In the genomic region with DNA sequence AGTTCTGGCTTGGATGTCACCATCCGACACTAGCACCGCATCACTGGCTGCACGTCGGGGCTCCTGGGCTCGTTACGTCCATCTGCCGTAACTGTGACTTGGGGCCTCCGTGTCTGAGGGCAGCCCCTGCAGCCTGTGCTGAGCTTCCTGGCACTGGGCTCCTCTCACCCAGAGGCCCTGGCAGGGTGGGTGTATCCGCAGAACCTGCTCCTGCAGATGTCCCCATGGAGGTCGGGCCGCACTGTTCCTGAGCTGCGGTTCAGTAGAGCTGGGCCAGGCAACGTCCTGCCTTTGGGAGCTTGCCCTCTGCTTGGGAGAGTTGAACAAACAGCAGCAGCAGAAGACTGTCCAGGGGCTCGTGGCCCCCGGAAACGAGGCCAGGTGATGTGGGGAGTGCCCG, we compare ENCODE assay signal across 17 cellular contexts.
DNase-seq lines count a peak whose midpoint lies in the region; TF ChIP-seq lines count a peak whose summit lies in the region.
"Had no signal": no experiment of that assay in that cellular context is flagged by ENCODE, and none has a peak within 500 bp of the region (broad histone marks: within the 10 kb centered on the region; RNA-seq: fewer than 3 reads in every experiment).

No MANE protein-coding gene starts in this region.

- H3K9ac ChIP-seq in BLaER1 = peak overlapping the region; percentile 76

- H3K4me3 ChIP-seq in BLaER1 = peak overlapping the region; percentile 38; the same call in 1 of the 2 replicates

- peaks cover 52% of the 10 kb centered on the region for H3K4me1 Mint-ChIP-seq in dendritic cell treated with granulocyte-macrophage colony-stimulating factor and Interleukin-4, amounts not matched to agents 40 ng/mL and 50 ng/mL, for 4 days (ENCODE audit: low read depth)
- peaks cover 93% of the 10 kb centered on the region for H3K4me1 Mint-ChIP-seq in nephron progenitor cell

- no peaks in the 10 kb centered on the region for H3K9me3 Mint-ChIP-seq in dendritic cell treated with granulocyte-macrophage colony-stimulating factor and Interleukin-4, amounts not matched to agents 40 ng/mL and 50 ng/mL, for 4 days
- no peaks in the 10 kb centered on the region for H3K9me3 Mint-ChIP-seq in nephron progenitor cell

- H3K27me3 ChIP-seq in BLaER1 = no peaks in the 10 kb centered on the region

- no peaks in the 10 kb centered on the region for H3K9me3 ChIP-seq in BLaER1

- H3K27me3 Mint-ChIP-seq in dendritic cell treated with granulocyte-macrophage colony-stimulating factor and Interleukin-4, amounts not matched to agents 40 ng/mL and 50 ng/mL, for 4 days = peaks cover 61% of the 10 kb centered on the region
- H3K27me3 Mint-ChIP-seq in nephron progenitor cell (ENCODE audit: low read depth, poor library complexity) = peaks cover 9% of the 10 kb centered on the region

- H3K36me3 Mint-ChIP-seq in dendritic cell treated with granulocyte-macrophage colony-stimulating factor and Interleukin-4, amounts not matched to agents 40 ng/mL and 50 ng/mL, for 4 days (ENCODE audit: low read depth) = no peaks in the 10 kb centered on the region
- H3K36me3 Mint-ChIP-seq in nephron progenitor cell (ENCODE audit: low read depth) = no peaks in the 10 kb centered on the region

- H3K27ac Mint-ChIP-seq in dendritic cell treated with granulocyte-macrophage colony-stimulating factor and Interleukin-4, amounts not matched to agents 40 ng/mL and 50 ng/mL, for 4 days = peak overlapping the region; percentile 71
- peak overlapping the region; percentile 97 for H3K27ac Mint-ChIP-seq in nephron progenitor cell

- H4K20me1 ChIP-seq in BLaER1 = peaks cover 75% of the 10 kb centered on the region

- DNase-seq in NCI-H2196 (lab: John Stamatoyannopoulos, UW; ENCODE audit: unreplicated experiment) = peak; percentile 10
- no peak for DNase-seq in NCI-H2196 treated with DMSO at 0.1 percent for 48 hours (lab: John Stamatoyannopoulos, UW; ENCODE audit: unreplicated experiment)
- DNase-seq in nephron progenitor cell = no peak
- no peak for DNase-seq in iPS-NIHi11 (ENCODE audit: low spot score)
- DNase-seq in occipital lobe (lab: John Stamatoyannopoulos, UW) = no peak
- DNase-seq in activated T-cell treated with anti-CD3 and anti-CD28 coated beads, Interleukin-2, amount 50 U/mL, for 1 hour = no peak
- DNase-seq: DMS 273 treated with DMSO at 0.1 percent for 48 hours; EL; KBM-7; NCI-H146; NCI-H2081; NCI-H226; NCI-H526 treated with DMSO at 0.1 percent for 48 hours; NK-92 treated with Interleukin-12 subunit alpha and Interleukin-12 subunit beta, amount 100 ng/mL, for 24 hours had no signal

- peaks cover 99% of the 10 kb centered on the region for H3K4me1 ChIP-seq in BLaER1

- H3K27ac ChIP-seq in BLaER1 = peak overlapping the region; percentile 91
- H3K27ac ChIP-seq: C4-2B had no signal

- TF ChIP-seq CTCF in nephron progenitor cell (IDR thresholded peaks at IDR 0.05) = no peak

- H3K4me3 Mint-ChIP-seq in dendritic cell treated with granulocyte-macrophage colony-stimulating factor and Interleukin-4, amounts not matched to agents 40 ng/mL and 50 ng/mL, for 4 days = no peak overlapping the region
- H3K4me3 Mint-ChIP-seq in nephron progenitor cell = peak overlapping the region; percentile 43

- intact Hi-C loops in dendritic cell treated with granulocyte-macrophage colony-stimulating factor and Interleukin-4, amounts not matched to agents 40 ng/mL and 50 ng/mL, for 4 days (cut with micrococcal nuclease) = no loop called here

- H3K36me3 ChIP-seq in BLaER1 = no peaks in the 10 kb centered on the region

- peak overlapping the region; percentile 96 for H3K4me2 ChIP-seq in BLaER1
